ENCODE assay signal across 10 cellular contexts in the genomic region with DNA sequence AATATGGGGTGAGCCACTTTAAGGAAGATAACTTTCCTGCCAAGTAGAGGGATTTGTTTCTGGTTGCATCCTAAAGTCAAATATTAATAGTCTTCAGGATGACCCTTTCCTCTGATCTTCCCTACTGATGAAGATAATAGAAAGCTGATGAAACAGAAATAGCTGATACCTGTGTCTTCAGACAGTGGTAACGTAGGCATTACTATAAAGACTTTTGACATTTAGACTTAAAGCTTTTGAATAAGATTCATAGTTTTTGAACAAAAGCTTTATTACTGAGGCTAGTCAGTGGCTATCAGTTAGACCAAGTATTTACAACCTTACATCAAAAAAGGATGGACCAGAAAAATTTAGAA. TPM values are rescaled to one million over a fixed set of nuclear protein-coding genes. Genes with fewer than 3 reads are reported as not detected.
DNase-seq lines count a peak whose midpoint lies in the region; ATAC-seq and TF ChIP-seq lines count a peak whose summit lies in the region.
"Had no signal": no experiment of that assay in that cellular context is flagged by ENCODE, and none has a peak within 500 bp of the region (broad histone marks: within the 10 kb centered on the region; RNA-seq: fewer than 3 reads in every experiment).

No MANE protein-coding gene starts in this region.

- no peak for ATAC-seq in natural killer cell
- ATAC-seq in HG03460 (IDR thresholded peaks at IDR 0.05; ENCODE audit: unreplicated experiment): no peak

- peaks cover 86 to 87% of the 10 kb centered on the region in 2 donors for H3K4me1 Mint-ChIP-seq in natural killer cell

- no peaks in the 10 kb centered on the region; the same call in 1 of the 2 replicates for H3K36me3 ChIP-seq in HUES64 (ENCODE audit: insufficient read depth, low read length)

- H3K27ac ChIP-seq in 22Rv1 (peak overlapping the region; percentile 89), HUES64 (ENCODE audit: low read depth, low read length) (no peak overlapping the region)

- H3K36me3 Mint-ChIP-seq in natural killer cell: no peaks in the 10 kb centered on the region

- H3K4me1 ChIP-seq in HUES64 (ENCODE audit: insufficient read depth, low read length): peaks cover 30% of the 10 kb centered on the region

- H3K27me3 ChIP-seq in HUES64 (ENCODE audit: insufficient read depth, low read length): no peaks in the 10 kb centered on the region

- TF ChIP-seq CTCF in 22Rv1 (IDR thresholded peaks at IDR 0.05): no peak
- no peak for TF ChIP-seq CTCF in choroid plexus epithelial cell (conservative IDR thresholded peaks at IDR 0.05; ENCODE audit: low read depth, low read length)
- no peak for TF ChIP-seq CTCF in natural killer cell (IDR thresholded peaks at IDR 0.05)

- H3K9me3 ChIP-seq in HUES64 (ENCODE audit: insufficient read depth, low read depth, low read length): no peaks in the 10 kb centered on the region

- peak overlapping the region; percentile 78 for H3K4me3 ChIP-seq in HUES64 (ENCODE audit: low read length)
- H3K4me3 ChIP-seq in choroid plexus epithelial cell (ENCODE audit: low read depth, low read length): peak overlapping the region; percentile 74

- intact Hi-C loops in natural killer cell (cut with micrococcal nuclease): loop anchor here (5.0 to 10.0 kb wide), 3 partner anchors 86 to 536 kb away; a partner anchor contains a TSS

- peak overlapping the region; percentile 5; the same call in 1 of the 2 replicates for H3K9ac ChIP-seq in HUES64 (ENCODE audit: low read depth, low read length)

- peak overlapping the region; percentile 96 to 98 for H3K27ac Mint-ChIP-seq in natural killer cell

- no peaks in the 10 kb centered on the region for H3K9me3 Mint-ChIP-seq in natural killer cell

- peak overlapping the region; percentile 94 for H3K4me3 Mint-ChIP-seq in natural killer cell

- 71% methylated on average over 1 of the region's 1 CpG for WGBS in HUES64

- DNase-seq in choroid plexus epithelial cell (ENCODE audit: low read depth): no peak
- no peak for DNase-seq in natural killer cell
- no peak for DNase-seq in NCI-H146 treated with DMSO at 0.1 percent for 48 hours (lab: John Stamatoyannopoulos, UW; ENCODE audit: unreplicated experiment)
- no peak for DNase-seq in activated gamma-delta T cell (lab: John Stamatoyannopoulos, UW)
- DNase-seq in NAMALWA (ENCODE audit: low spot score): no peak
- DNase-seq: KG1, SW 1271 had no signal

- no peaks in the 10 kb centered on the region for H3K27me3 Mint-ChIP-seq in natural killer cell (ENCODE audit: low read depth in 2 of 2)

RNA-seq across cellular contexts. Expression of a gene that starts 1.4 kb away (rescaled TPM):
- 6.4 TPM for polyA plus RNA-seq in HUES64 (2013, experiment 1 of 2)
- polyA plus RNA-seq in HUES64 (2013, experiment 2 of 2): 9.9 TPM
- 100 to 1,000 TPM; 106 to 110 (median 107) TPM for total RNA-seq in natural killer cell
